1 cellular context compared by ENCODE assay signal in the genomic region with DNA sequence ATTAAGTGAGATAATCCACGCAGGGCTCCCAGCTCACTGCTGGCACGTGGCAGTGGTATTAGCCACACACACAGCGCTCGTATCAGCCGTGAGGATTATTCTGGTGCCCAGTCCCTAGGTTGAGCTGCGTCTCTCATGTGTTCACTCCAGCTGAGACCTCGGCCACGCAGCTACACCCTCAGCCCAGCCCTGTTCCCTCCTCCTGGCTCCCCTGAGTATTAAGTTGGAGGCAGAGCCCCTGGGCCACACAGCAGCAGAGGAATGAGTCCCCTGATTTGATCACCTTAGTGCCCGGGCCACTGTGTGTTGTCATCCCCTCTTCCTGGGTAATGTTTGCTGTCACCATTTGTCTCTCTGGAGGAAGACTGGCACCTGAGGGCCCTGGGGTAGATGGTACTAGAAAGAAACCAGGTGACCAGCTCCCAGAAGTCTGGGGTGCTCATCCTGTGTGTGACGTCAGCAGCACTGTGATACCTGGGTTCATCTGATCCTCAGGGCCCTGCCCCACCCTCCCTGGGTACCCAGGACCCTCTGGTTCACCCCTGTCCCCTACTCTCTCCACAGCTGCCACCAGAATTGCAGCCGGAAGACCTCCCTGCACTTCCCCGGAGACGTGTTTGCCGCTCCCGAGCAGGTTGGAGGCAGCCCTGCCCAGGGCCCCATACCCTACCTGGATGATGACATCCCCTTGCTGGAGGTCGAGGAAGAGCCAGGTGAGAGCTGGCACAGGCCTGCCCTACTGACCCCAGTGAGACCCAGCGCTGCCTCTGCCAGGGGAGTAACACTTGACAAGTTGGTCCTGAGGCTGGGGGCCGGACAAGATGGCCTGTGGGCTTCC.
TF ChIP-seq lines count a peak whose summit lies in the region.

No MANE protein-coding gene starts in this region.

TF ChIP-seq in IMR-90, 13 proteins besides CTCF, POLR2A, EP300 and RAD21 (continued from another document):
- no peak for TF ChIP-seq RFX5 (IDR thresholded peaks at IDR 0.05; ENCODE audit: low read depth, low read length)
- no peak for TF ChIP-seq MXI1 (IDR thresholded peaks at IDR 0.05; ENCODE audit: borderline replicate concordance, low read depth, low read length)
- no peak for TF ChIP-seq MAFK (IDR thresholded peaks at IDR 0.05; ENCODE audit: low read depth, low read length)
- TF ChIP-seq RCOR1 (IDR thresholded peaks at IDR 0.05; ENCODE audit: insufficient replicate concordance, low read length) = no peak
- no peak for TF ChIP-seq SMC3 (IDR thresholded peaks at IDR 0.05; ENCODE audit: low read depth, low read length)
- TF ChIP-seq, protein P1, sequence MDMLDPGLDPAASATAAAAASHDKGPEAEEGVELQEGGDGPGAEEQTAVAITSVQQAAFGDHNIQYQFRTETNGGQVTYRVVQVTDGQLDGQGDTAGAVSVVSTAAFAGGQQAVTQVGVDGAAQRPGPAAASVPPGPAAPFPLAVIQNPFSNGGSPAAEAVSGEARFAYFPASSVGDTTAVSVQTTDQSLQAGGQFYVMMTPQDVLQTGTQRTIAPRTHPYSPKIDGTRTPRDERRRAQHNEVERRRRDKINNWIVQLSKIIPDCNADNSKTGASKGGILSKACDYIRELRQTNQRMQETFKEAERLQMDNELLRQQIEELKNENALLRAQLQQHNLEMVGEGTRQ (IDR thresholded peaks at IDR 0.05; ENCODE audit: low read depth, low read length) = no peak
- no peak for TF ChIP-seq NFE2L2 (IDR thresholded peaks at IDR 0.05; ENCODE audit: low read depth, low read length)
- TF ChIP-seq FOS (IDR thresholded peaks at IDR 0.05; ENCODE audit: low read depth, low read length) = no peak
TF ChIP-seq in IMR-90: peak in this region for 0.
